In the genomic region with DNA sequence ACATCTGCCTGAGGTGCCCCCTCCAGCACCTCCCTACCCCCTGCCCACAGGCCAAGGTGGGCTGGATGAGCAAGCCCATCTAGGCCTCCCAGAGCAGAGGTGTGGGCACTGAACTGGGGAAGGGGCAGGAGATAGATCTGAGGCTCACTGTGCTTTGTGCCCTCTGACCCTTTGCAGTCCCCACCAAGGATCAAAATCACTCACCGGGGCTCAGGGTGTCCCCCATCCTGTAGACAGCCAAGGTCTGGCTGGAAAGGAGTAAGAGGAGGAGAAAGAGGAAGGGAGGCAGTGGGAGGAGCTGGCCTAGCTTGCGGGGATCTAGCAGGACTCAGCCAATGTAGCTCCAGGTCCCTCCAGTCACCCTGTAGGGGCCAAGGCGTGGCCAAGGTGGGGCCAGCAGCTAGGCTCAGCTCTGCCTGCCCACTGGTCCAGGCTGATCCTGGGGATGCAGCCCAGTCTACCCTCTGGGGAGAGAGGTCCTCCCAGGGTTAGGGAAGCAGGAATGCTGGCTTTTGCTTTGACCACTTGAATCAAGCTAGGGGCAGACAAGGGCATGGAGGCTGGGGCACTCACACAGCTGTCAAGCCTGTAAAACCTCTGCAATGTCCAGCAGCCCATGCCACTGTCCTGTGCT, we compare ENCODE assay signal across 8 cellular contexts. TPM values are rescaled to one million over a fixed set of nuclear protein-coding genes. Genes with fewer than 3 reads are reported as not detected.
A peak's percentile ranks its signal among the peaks of the same experiment; 100 is the strongest.
DNase-seq lines count a peak whose midpoint lies in the region; ATAC-seq and TF ChIP-seq lines count a peak whose summit lies in the region.

No MANE protein-coding gene starts in this region.

- peaks cover 5% of the 10 kb centered on the region for H3K36me3 Mint-ChIP-seq in progenitor cell of endocrine pancreas (ENCODE audit: insufficient read depth)

- H3K27me3 ChIP-seq in H7 (ENCODE audit: control insufficient read depth, insufficient read depth, low read length) (no peaks in the 10 kb centered on the region), esophagus squamous epithelium (no peaks in the 10 kb centered on the region)

- H3K4me1 Mint-ChIP-seq in progenitor cell of endocrine pancreas (ENCODE audit: low read depth) = peaks cover 29% of the 10 kb centered on the region

- TF ChIP-seq CTCF in RWPE1 (conservative IDR thresholded peaks at IDR 0.05; ENCODE audit: low read depth) (no peak), esophagus squamous epithelium (IDR thresholded peaks at IDR 0.05) (no peak), progenitor cell of endocrine pancreas (IDR thresholded peaks at IDR 0.05; ENCODE audit: unreplicated experiment) (no peak)

- H3K9me3 Mint-ChIP-seq in progenitor cell of endocrine pancreas (ENCODE audit: low read depth) = no peaks in the 10 kb centered on the region

- H3K4me1 ChIP-seq in esophagus squamous epithelium = peaks cover 22 to 81% (median 45%) of the 10 kb centered on the region in 3 donors

- H3K27ac ChIP-seq in RWPE1 (peak overlapping the region; percentile 89), esophagus squamous epithelium (peak overlapping the region; percentile 85 to 96 (median 92))

- intact Hi-C loops in esophagus squamous epithelium (cut with DNase I) = no loop called here

- no peak for TF ChIP-seq POLR2A in esophagus squamous epithelium (IDR thresholded peaks at IDR 0.05)

- ATAC-seq in HG03097 (IDR thresholded peaks at IDR 0.05; ENCODE audit: low FRiP score, unreplicated experiment) = no peak
- no peak for ATAC-seq in HG03521 (IDR thresholded peaks at IDR 0.05; ENCODE audit: unreplicated experiment)

- H3K4me3 ChIP-seq in H7 (ENCODE audit: insufficient read depth, low read depth, low read length) (peak overlapping the region; percentile 8; the same call in 1 of the 2 replicates), esophagus squamous epithelium (peak overlapping the region; percentile 55 to 77 (median 70))

- WGBS in esophagus squamous epithelium, 2 donors = 5% methylated on average over 2 of the region's 3 CpGs; no CpG with 5 or more reads in 1 of the 2 donors

- H3K27ac Mint-ChIP-seq in progenitor cell of endocrine pancreas = peak overlapping the region; percentile 64

- POLR2A ChIA-PET in RWPE1 (lab: Yijun Ruan, JAX; ENCODE audit: low non-redundant PET) = interaction anchor here (0.6 to 1.0 kb wide), 2 partner anchors 16 to 729 kb away, joined by 3 read pairs; no protein-coding TSS in a partner anchor

- H3K9me3 ChIP-seq in esophagus squamous epithelium = no peaks in the 10 kb centered on the region

- H3K4me3 Mint-ChIP-seq in progenitor cell of endocrine pancreas (ENCODE audit: low read depth) = peak overlapping the region; percentile 98

- DNase-seq in H7 (peak; percentile 82), RWPE1 (ENCODE audit: low spot score) (no peak), esophagus squamous epithelium (lab: John Stamatoyannopoulos, UW) (no peak), progenitor cell of endocrine pancreas (ENCODE audit: low spot score, unreplicated experiment) (no peak), NCI-H146 (lab: John Stamatoyannopoulos, UW) (no peak)
- DNase-seq in effector CD8-positive, alpha-beta T cell (lab: John Stamatoyannopoulos, UW) = no peak

- H3K36me3 ChIP-seq in H7 (replicated peaks; ENCODE audit: control insufficient read depth, insufficient read depth, low read length) = peaks cover 17% of the 10 kb centered on the region
- H3K36me3 ChIP-seq in esophagus squamous epithelium = peaks cover 0 to 19% (median 9%) of the 10 kb centered on the region in 3 donors

- H3K27me3 Mint-ChIP-seq in progenitor cell of endocrine pancreas = no peaks in the 10 kb centered on the region

- CTCF ChIA-PET in RWPE1 (lab: Yijun Ruan, JAX) = no interaction called here

RNA-seq across cellular contexts. Expression of a gene that starts 1.8 kb away (rescaled TPM):
- total RNA-seq in H7 (2014; rRNA removed; shearing (Covaris generic)) = 43.2 and 56.6 TPM in 2 replicates
- total RNA-seq in esophagus squamous epithelium (10 to 100 TPM in 2 of 4 donors, 1 to 10 TPM in 2; 7.4 to 29.8 (median 18.2) TPM), progenitor cell of endocrine pancreas (74.3 and 75.6 TPM in 2 replicates)

RNA-seq across cellular contexts. Expression of a gene that starts 13.6 kb away (rescaled TPM):
- total RNA-seq in H7 (2014; rRNA removed; shearing (Covaris generic)) = 0.03 and 0.48 TPM in 2 replicates
- total RNA-seq in esophagus squamous epithelium (not detected), progenitor cell of endocrine pancreas (not detected in 2 replicates)

RNA-seq across cellular contexts. Expression of a gene that starts 22.7 kb away (rescaled TPM):
- 5.2 and 6.7 TPM in 2 replicates for total RNA-seq in H7 (2014; rRNA removed; shearing (Covaris generic))
- total RNA-seq in esophagus squamous epithelium = 10 to 100 TPM in 1 of 4 donors, 1 to 10 TPM in 3; 1.2 to 12.4 (median 3.8) TPM
- total RNA-seq in progenitor cell of endocrine pancreas = 31.9 and 32.1 TPM in 2 replicates

RNA-seq across cellular contexts. Expression of a gene that starts 30.0 kb away (rescaled TPM):
- 28.7 and 36.6 TPM in 2 replicates for total RNA-seq in H7 (2014; rRNA removed; shearing (Covaris generic))
- 10 to 100 TPM; 20.7 to 28.4 (median 25.3) TPM for total RNA-seq in esophagus squamous epithelium
- 9.8 and 10.6 TPM in 2 replicates for total RNA-seq in progenitor cell of endocrine pancreas

RNA-seq across cellular contexts. Expression of a gene that starts 32.6 kb away (rescaled TPM):
- total RNA-seq in H7 (2014; rRNA removed; shearing (Covaris generic)) = 0.33 TPM in 1 of 2 replicates, not detected in the other
- total RNA-seq in esophagus squamous epithelium (1 to 10 TPM in 2 of 4 donors, under 1 TPM in 1, not detected in 1; 0.18 to 6.2 (median 4.0) TPM), progenitor cell of endocrine pancreas (not detected in 2 replicates)
